Comparison of ENCODE assay signal across 26 cellular contexts in genomic region chr14:20641591-20641990, GRCh38. TPM values are rescaled to one million over a fixed set of nuclear protein-coding genes. Genes with fewer than 3 reads are reported as not detected.
DNase-seq lines count a peak whose midpoint lies in the region; ATAC-seq, FAIRE-seq and TF ChIP-seq lines count a peak whose summit lies in the region.
"Had no signal": no experiment of that assay in that cellular context is flagged by ENCODE, and none has a peak within 500 bp of the region (broad histone marks: within the 10 kb centered on the region; RNA-seq: fewer than 3 reads in every experiment).

OR6S1 (minus strand) TSS chr14:20641691; CDS start chr14:20641691, 0 bp downstream.

- H2BK12ac ChIP-seq in H1 (ENCODE audit: low read depth, low read length) = no peak within 1 kb of the TSS

- H3K9ac ChIP-seq in H1 (replicated peaks in 1 of 4; ENCODE audit: extremely low read depth in 1 of 4, low read depth in 3 of 4, low read length in 3 of 4) (peak within 1 kb of the TSS in 1 of 4 experiments; percentile 9; a peak in 1 of 7 replicates), mesendoderm (ENCODE audit: low read length) (peak within 1 kb of the TSS; percentile 18)
- H3K9ac ChIP-seq: BLaER1 treated with 17β-estradiol and CSF1 and Interleukin-3, amounts not matched to agents 10 nM and 100 nM had no signal

- H3K9me3 ChIP-seq in H1 (ENCODE audit: insufficient read depth in 2 of 2, low read depth in 1 of 2, low read length in 1 of 2) (no peaks in the 10 kb centered on the region), tibial artery (no peaks in the 10 kb centered on the region)
- H3K9me3 ChIP-seq: BLaER1 treated with 17β-estradiol and CSF1 and Interleukin-3, amounts not matched to agents 10 nM and 100 nM had no signal

- H3K23me2 ChIP-seq in H1 (ENCODE audit: low read depth, low read length) = no peaks in the 10 kb centered on the region

- no peak within 1 kb of the TSS for H2AK5ac ChIP-seq in H1 (ENCODE audit: low read depth, low read length)
- H2AK5ac ChIP-seq in mesendoderm (ENCODE audit: low read length) = peak within 1 kb of the TSS; percentile 17

- POLR2A ChIA-PET in H1 (lab: Charles Lee; ENCODE audit: partially characterized antibody) = no interaction called here

- no peak for TF ChIP-seq RAD21 in H1 (IDR thresholded peaks at IDR 0.05 in 1 of 2, conservative IDR thresholded peaks at IDR 0.05 in 1 of 2; ENCODE audit: low read depth in 2 of 2, low read length in 2 of 2)

- 0 out of 2 replicates have a peak within 1 kb of the TSS, but pooled peaks have one; percentile 5 for H2AFZ ChIP-seq in H1 (ENCODE audit: low read length)

- CTCF ChIA-PET in H1 (lab: Charles Lee; ENCODE audit: partially characterized antibody) = interaction anchor here (2.3 kb wide), 1 partner anchor 10 kb away, joined by 5 read pairs; no protein-coding TSS in a partner anchor

- H3K79me2 ChIP-seq in H1 (ENCODE audit: control insufficient read depth in 1 of 2, insufficient read depth in 2 of 2, low read length in 2 of 2) (no peaks in the 10 kb centered on the region), mesendoderm (ENCODE audit: control insufficient read depth, insufficient read depth, low read length) (no peaks in the 10 kb centered on the region)

- peak within 1 kb of the TSS; percentile 25; the same call in 1 of the 2 replicates for H2BK15ac ChIP-seq in H1 (ENCODE audit: low read length)
- H2BK15ac ChIP-seq in mesendoderm (replicated peaks; ENCODE audit: low read depth) = no peak within 1 kb of the TSS

- H3K4me3 Mint-ChIP-seq in stimulated activated naive B cell treated with anti-CD40 and anti-IgM and Interleukin-4, amounts not matched to agents 10 μg/mL and 1 μg/mL and 100 μg/mL, for 72 hours = no peak within 1 kb of the TSS
- H3K4me3 Mint-ChIP-seq: B cell; CD4-positive, alpha-beta T cell; CD8-positive, alpha-beta T cell had no signal

- H4K8ac ChIP-seq in H1 (ENCODE audit: extremely low read depth, insufficient read depth, low read length) (no peak within 1 kb of the TSS; the same call in 1 of the 2 replicates), mesendoderm (ENCODE audit: low read depth, low read length) (peak within 1 kb of the TSS; percentile 66)

- H3K79me1 ChIP-seq in H1 (ENCODE audit: low read depth, low read length) (no peaks in the 10 kb centered on the region), mesendoderm (ENCODE audit: low read length) (no peaks in the 10 kb centered on the region)

- H3K23ac ChIP-seq in H1 (ENCODE audit: insufficient read length) (no peak within 1 kb of the TSS), mesendoderm (ENCODE audit: low read length) (no peak within 1 kb of the TSS)

- H3K4me1 ChIP-seq in H1 (replicated peaks in 1 of 4; ENCODE audit: control insufficient read depth in 3 of 4, insufficient read depth in 4 of 4, low read length in 3 of 4) (no peaks in the 10 kb centered on the region), mesendoderm (ENCODE audit: control insufficient read depth, low read depth, low read length) (peaks cover 22% of the 10 kb centered on the region), tibial artery (no peaks in the 10 kb centered on the region)

- ATAC-seq in stimulated activated naive B cell treated with anti-CD40 and anti-IgM and Interleukin-4, amounts not matched to agents 10 μg/mL and 1 μg/mL and 100 μg/mL, for 72 hours (replicated peaks) = no peak
- ATAC-seq: CD8-positive, alpha-beta T cell; GM12878 had no signal

- H4K20me1 ChIP-seq in H1 (replicated peaks in 1 of 2; ENCODE audit: control insufficient read depth in 1 of 2, insufficient read depth in 2 of 2, low read length in 2 of 2) = no peaks in the 10 kb centered on the region
- H4K20me1 ChIP-seq: BLaER1 treated with 17β-estradiol and CSF1 and Interleukin-3, amounts not matched to agents 10 nM and 100 nM had no signal

- intact Hi-C loops in tibial artery (cut with DNase I; ENCODE audit: low total_unique reads) = no loop called here

- H2BK20ac ChIP-seq in H1 (ENCODE audit: low read length) = no peak within 1 kb of the TSS

- TF ChIP-seq EP300 in H1 (IDR thresholded peaks at IDR 0.05; ENCODE audit: borderline replicate concordance in 1 of 2, low read depth in 2 of 2, low read length in 2 of 2) = no peak

- H3K14ac ChIP-seq in H1 (ENCODE audit: insufficient read length) = no peak within 1 kb of the TSS

- DNase-seq in H1 (ENCODE audit: low read depth in 1 of 2, low spot score in 2 of 2) (no peak), mesendoderm (no peak), tibial artery (no peak), NCI-H345 (lab: John Stamatoyannopoulos, UW) (no peak)
- no peak for DNase-seq in stimulated activated naive B cell treated with anti-CD40 and anti-IgM and Interleukin-4, amounts not matched to agents 10 μg/mL and 1 μg/mL and 100 μg/mL, for 72 hours
- DNase-seq: 8988T; AML-193; CD4-positive, alpha-beta T cell; CD8-positive, alpha-beta T cell; DMS 273 treated with DMSO at 0.1 percent for 48 hours; DMS153; DMS53; DMS79; DND-41; EL; GDM1 had no signal

- H3K27me3 Mint-ChIP-seq in stimulated activated naive B cell treated with anti-CD40 and anti-IgM and Interleukin-4, amounts not matched to agents 10 μg/mL and 1 μg/mL and 100 μg/mL, for 72 hours = peaks cover 39 to 49% of the 10 kb centered on the region in 2 donors

- no peak within 1 kb of the TSS for H2BK120ac ChIP-seq in H1 (replicated peaks; ENCODE audit: low read depth, low read length)
- peak within 1 kb of the TSS; percentile 92 for H2BK120ac ChIP-seq in mesendoderm (ENCODE audit: low read depth, low read length)

- no peak within 1 kb of the TSS for H3K4me2 ChIP-seq in H1 (ENCODE audit: insufficient read depth in 1 of 2, low read depth in 2 of 2, low read length in 2 of 2)
- no peak within 1 kb of the TSS for H3K4me2 ChIP-seq in mesendoderm (ENCODE audit: low read length)
- H3K4me2 ChIP-seq: BLaER1 treated with 17β-estradiol and CSF1 and Interleukin-3, amounts not matched to agents 10 nM and 100 nM had no signal

- H2BK5ac ChIP-seq in H1 (ENCODE audit: low read depth, low read length) = no peak within 1 kb of the TSS
- peak within 1 kb of the TSS; percentile 57 for H2BK5ac ChIP-seq in mesendoderm (ENCODE audit: low read length)

- H3K27me3 ChIP-seq in H1 (replicated peaks in 1 of 4; ENCODE audit: control insufficient read depth in 3 of 4, extremely low read depth in 1 of 4, insufficient read depth in 3 of 4, low read length in 3 of 4) (no peaks in the 10 kb centered on the region), mesendoderm (ENCODE audit: insufficient read depth, low read length, poor library complexity) (no peaks in the 10 kb centered on the region), tibial artery (peaks cover 0 to 26% of the 10 kb centered on the region in 2 donors)
- H3K27me3 ChIP-seq: BLaER1 treated with 17β-estradiol and CSF1 and Interleukin-3, amounts not matched to agents 10 nM and 100 nM had no signal

- H3K4me3 ChIP-seq in H1 (ENCODE audit: extremely low read depth in 1 of 4, insufficient read depth in 2 of 4, low read depth in 3 of 4, low read length in 4 of 4) = no peak within 1 kb of the TSS
- no peak within 1 kb of the TSS for H3K4me3 ChIP-seq in mesendoderm (ENCODE audit: low read length)
- H3K4me3 ChIP-seq in tibial artery = no peak within 1 kb of the TSS
- H3K4me3 ChIP-seq: BLaER1 treated with 17β-estradiol and CSF1 and Interleukin-3, amounts not matched to agents 10 nM and 100 nM; GM12878 had no signal

- TF ChIP-seq POLR2A in H1 (IDR thresholded peaks at IDR 0.05; ENCODE audit: control extremely low read depth in 1 of 2, low read depth in 2 of 2, low read length in 2 of 2) = no peak

- H4K91ac ChIP-seq in H1 (replicated peaks; ENCODE audit: insufficient read length, low read length) = no peak within 1 kb of the TSS

- no peak within 1 kb of the TSS for H3K27ac ChIP-seq in H1 (ENCODE audit: low read depth, low read length)
- peak within 1 kb of the TSS; percentile 89 for H3K27ac ChIP-seq in mesendoderm (ENCODE audit: low read depth, low read length)
- H3K27ac ChIP-seq in tibial artery = no peak within 1 kb of the TSS
- H3K27ac ChIP-seq: BLaER1 treated with 17β-estradiol and CSF1 and Interleukin-3, amounts not matched to agents 10 nM and 100 nM; C4-2B had no signal

- H4K5ac ChIP-seq in H1 (ENCODE audit: insufficient read length, low read depth, low read length) (no peak within 1 kb of the TSS), mesendoderm (ENCODE audit: low read length) (no peak within 1 kb of the TSS)

- WGBS in H1 (ENCODE audit: extremely low coverage in 1 of 2, insufficient coverage in 1 of 2, insufficient read length in 1 of 2, insufficient replicate concordance in 2 of 2, low coverage in 1 of 2, low lambda C conversion rate in 2 of 2, missing lambda C conversion rate in 1 of 2), 2 experiments = 90% methylated on average over 2 of the region's 2 CpGs; no CpG with 5 or more reads in 1 of the 2 experiments
- WGBS in mesendoderm (ENCODE audit: extremely low coverage, insufficient coverage, low lambda C conversion rate) = no CpG with 5 or more reads among the region's 2 CpGs

- H3K4ac ChIP-seq in H1 (replicated peaks; ENCODE audit: insufficient read length, low read depth, low read length) (no peak within 1 kb of the TSS), mesendoderm (ENCODE audit: low read depth, low read length) (peak within 1 kb of the TSS; percentile 84)

- no peak within 1 kb of the TSS for H3K56ac ChIP-seq in H1 (replicated peaks; ENCODE audit: insufficient read length, low read depth, low read length)
- H3K56ac ChIP-seq in mesendoderm (ENCODE audit: low read length) = peak within 1 kb of the TSS; percentile 67

- TF ChIP-seq CTCF in H1 (IDR thresholded peaks at IDR 0.05; ENCODE audit: control extremely low read depth in 1 of 3, insufficient read depth in 1 of 3, low read depth in 1 of 3, low read length in 3 of 3) (no peak), tibial artery (IDR thresholded peaks at IDR 0.05) (no peak)

- no peaks in the 10 kb centered on the region for H3K36me3 Mint-ChIP-seq in stimulated activated naive B cell treated with anti-CD40 and anti-IgM and Interleukin-4, amounts not matched to agents 10 μg/mL and 1 μg/mL and 100 μg/mL, for 72 hours
- H3K36me3 Mint-ChIP-seq: CD8-positive, alpha-beta T cell had no signal

- no peak within 1 kb of the TSS for H3K18ac ChIP-seq in H1 (ENCODE audit: extremely low read depth, low read length)
- H3K18ac ChIP-seq in mesendoderm (ENCODE audit: low read length) = peak within 1 kb of the TSS; percentile 95

- H3K27ac Mint-ChIP-seq in stimulated activated naive B cell treated with anti-CD40 and anti-IgM and Interleukin-4, amounts not matched to agents 10 μg/mL and 1 μg/mL and 100 μg/mL, for 72 hours = no peak within 1 kb of the TSS
- H3K27ac Mint-ChIP-seq: B cell; CD4-positive, alpha-beta T cell; CD8-positive, alpha-beta T cell had no signal

- no peak for FAIRE-seq in H1 (lab: Jason Lieb, UNC)
- FAIRE-seq: A204.1, GM12878, GM12892, GM18507 had no signal

- H3K4me1 Mint-ChIP-seq in stimulated activated naive B cell treated with anti-CD40 and anti-IgM and Interleukin-4, amounts not matched to agents 10 μg/mL and 1 μg/mL and 100 μg/mL, for 72 hours = no peaks in the 10 kb centered on the region
- H3K4me1 Mint-ChIP-seq: B cell had no signal

- no peaks in the 10 kb centered on the region for H3K9me3 Mint-ChIP-seq in stimulated activated naive B cell treated with anti-CD40 and anti-IgM and Interleukin-4, amounts not matched to agents 10 μg/mL and 1 μg/mL and 100 μg/mL, for 72 hours
- H3K9me3 Mint-ChIP-seq: CD4-positive, alpha-beta T cell; CD8-positive, alpha-beta T cell had no signal

- H3K36me3 ChIP-seq in H1 (ENCODE audit: control insufficient read depth in 2 of 4, insufficient read depth in 4 of 4, low read length in 3 of 4) (no peaks in the 10 kb centered on the region), mesendoderm (ENCODE audit: control insufficient read depth, insufficient read depth, low read length) (no peaks in the 10 kb centered on the region), tibial artery (no peaks in the 10 kb centered on the region)
- H3K36me3 ChIP-seq: BLaER1 treated with 17β-estradiol and CSF1 and Interleukin-3, amounts not matched to agents 10 nM and 100 nM had no signal

RNA-seq across cellular contexts. Expression of gene OR6S1, which starts in this region (rescaled TPM):
- total RNA-seq in H1 (2021; fragmentation: NEBNext Ultra II Directional; extraction: Animal tissue kit (Norgen Biotek cat#: 25700)) = not detected in 2 replicates
- polyA plus RNA-seq in H1 (2011; rRNA removed) = not detected in 2 replicates
- polyA plus RNA-seq in H1 (2011; cell fraction: cytosol; rRNA removed) = not detected
- polyA plus RNA-seq in H1 (2011; cell fraction: nucleus; rRNA removed) = not detected
- polyA plus RNA-seq in H1 (2012, experiment 1 of 2) = not detected in 4 replicates
- not detected for polyA plus RNA-seq in H1 (2012, experiment 2 of 2)
- not detected for polyA plus RNA-seq in H1 (2013, experiment 1 of 2)
- polyA plus RNA-seq in H1 (2013, experiment 2 of 2) = not detected
- polyA minus RNA-seq in H1 (2011; rRNA and poly(A)+ RNA removed) = 0.17 TPM in 1 of 2 replicates, not detected in the other
- not detected for polyA minus RNA-seq in H1 (2011; cell fraction: cytosol; rRNA and poly(A)+ RNA removed)
- not detected for polyA minus RNA-seq in H1 (2011; cell fraction: nucleus; rRNA and poly(A)+ RNA removed)
- not detected for polyA plus RNA-seq in mesendoderm (2013, experiment 1 of 2)
- polyA plus RNA-seq in mesendoderm (2013, experiment 2 of 2) = not detected
- total RNA-seq: B cell; CD4-positive, alpha-beta T cell; CD8-positive, alpha-beta T cell; Daoy; G401 had no signal
- polyA plus RNA-seq: BJ had no signal
